Comparison of ENCODE assay signal across 29 cellular contexts in genomic region chr2:165157160-165157559, GRCh38. TPM values are rescaled to one million over a fixed set of nuclear protein-coding genes. Genes with fewer than 3 reads are reported as not detected.
"Had no signal": no experiment of that assay in that cellular context is flagged by ENCODE, and none has a peak within 500 bp of the region (broad histone marks: within the 10 kb centered on the region; RNA-seq: fewer than 3 reads in every experiment).

No MANE protein-coding gene starts in this region.

- FAIRE-seq: colon, endometrium, endothelial cell of umbilical vein, frontal cortex had no signal

- H3K27me3 ChIP-seq: colonic mucosa, dorsolateral prefrontal cortex, esophagus muscularis mucosa, esophagus squamous epithelium, foreskin keratinocyte, gastrocnemius medialis, gastroesophageal sphincter, heart left ventricle, heart right ventricle had no signal

- H3K4me1 ChIP-seq: colonic mucosa, esophagus muscularis mucosa, esophagus squamous epithelium, foreskin keratinocyte, gastrocnemius medialis, gastroesophageal sphincter, heart left ventricle, heart right ventricle had no signal

- DNase-seq: colonic mucosa; cortex of kidney; dermis blood vessel endothelial cell; dorsolateral prefrontal cortex; effector CD4-positive, alpha-beta T cell; effector CD8-positive, alpha-beta T cell; effector memory CD4-positive, alpha-beta T cell; effector memory CD8-positive, alpha-beta T cell; endodermal cell; erythroblast; esophagus squamous epithelium; foreskin fibroblast; foreskin keratinocyte; foreskin melanocyte; gastrocnemius medialis; glutamatergic neuron; head of caudate nucleus; heart left ventricle; heart right ventricle had no signal

- H3K27ac ChIP-seq: colonic mucosa, coronary artery, dorsolateral prefrontal cortex, epithelial cell of prostate, esophagus muscularis mucosa, esophagus squamous epithelium, foreskin keratinocyte, gastrocnemius medialis, gastroesophageal sphincter, heart left ventricle, heart right ventricle had no signal

- H3K36me3 ChIP-seq: colonic mucosa, esophagus muscularis mucosa, esophagus squamous epithelium, gastrocnemius medialis, gastroesophageal sphincter, heart left ventricle, heart right ventricle had no signal

- ATAC-seq: effector memory CD8-positive, alpha-beta T cell; esophagus mucosa; foreskin keratinocyte; gastrocnemius medialis; gastroesophageal sphincter; heart left ventricle; heart right ventricle had no signal

- H3K4me3 ChIP-seq: colonic mucosa, coronary artery, dorsolateral prefrontal cortex, esophagus muscularis mucosa, esophagus squamous epithelium, gastrocnemius medialis, gastroesophageal sphincter, heart left ventricle, heart right ventricle had no signal

- H3K9me3 ChIP-seq: colonic mucosa, esophagus muscularis mucosa, esophagus squamous epithelium, gastrocnemius medialis, gastroesophageal sphincter, heart left ventricle had no signal

RNA-seq across cellular contexts. Expression of gene SCN3A, which starts 46.7 kb away (rescaled TPM):
- total RNA-seq: endothelial cell of umbilical vein, fibroblast of villous mesenchyme, foreskin keratinocyte had no signal
- polyA plus RNA-seq: endothelial cell of umbilical vein, foreskin keratinocyte had no signal
